Comparison of ENCODE assay signal across 20 cellular contexts in genomic region chr3:123481722-123482457, GRCh38. TPM values are rescaled to one million over a fixed set of nuclear protein-coding genes. Genes with fewer than 3 reads are reported as not detected.
"Had no signal": no experiment of that assay in that cellular context is flagged by ENCODE, and none has a peak within 500 bp of the region (broad histone marks: within the 10 kb centered on the region; RNA-seq: fewer than 3 reads in every experiment).

No MANE protein-coding gene starts in this region.

- H3K4me3 ChIP-seq: esophagus squamous epithelium, neural progenitor cell, pancreas, sigmoid colon, upper lobe of right lung had no signal

- H3K27me3 ChIP-seq: esophagus squamous epithelium, neural progenitor cell, pancreas, sigmoid colon, upper lobe of right lung had no signal

- H3K9me3 ChIP-seq: esophagus squamous epithelium, pancreas, sigmoid colon, upper lobe of right lung had no signal

- ATAC-seq: activated CD8-positive, alpha-beta T cell treated with anti-CD3 and anti-CD28 coated beads, Interleukin-2, amount 10 ng/mL, durations not matched to agents 7 days and 5 days; activated naive CD8-positive, alpha-beta T cell treated with anti-CD3 and anti-CD28 coated beads, Interleukin-2, amount 50 U/mL, for 24 hours; activated T-cell treated with anti-CD3 and anti-CD28 coated beads, Interleukin-2, amount 50 U/mL, for 4 hours; naive thymus-derived CD4-positive, alpha-beta T cell; pancreas; upper lobe of right lung had no signal

- DNase-seq: activated CD4-positive, alpha-beta T cell treated with anti-CD3 and anti-CD28 coated beads, Interleukin-2, amount 10 ng/mL, durations not matched to agents 24 days and 14 days; activated CD4-positive, CD25-positive, alpha-beta regulatory T cell; activated CD8-positive, alpha-beta T cell treated with anti-CD3 and anti-CD28 coated beads, Interleukin-2, amount 10 ng/mL, durations not matched to agents 7 days and 5 days; activated naive CD4-positive, alpha-beta T cell treated with anti-CD3 and anti-CD28 coated beads for 36 hours; activated naive CD8-positive, alpha-beta T cell treated with anti-CD3 and anti-CD28 coated beads, Interleukin-2, amount 50 U/mL, for 24 hours; activated T-cell treated with anti-CD3 and anti-CD28 coated beads, Interleukin-2, amount 50 U/mL, for 4 hours; brain microvascular endothelial cell; effector CD4-positive, alpha-beta T cell; esophagus squamous epithelium; glutamatergic neuron; mesenchymal stem cell; naive thymus-derived CD4-positive, alpha-beta T cell; pancreas; sigmoid colon; stimulated activated CD8-positive, alpha-beta memory T cell treated with anti-CD3 and anti-CD28 coated beads, Interleukin-4, amount 100 ng/mL, for 48 hours; stimulated activated naive CD4-positive, alpha-beta T cell; T-helper 1 cell; T-helper 9 cell; upper lobe of right lung had no signal

- H3K27ac ChIP-seq: brain microvascular endothelial cell, esophagus squamous epithelium, neural progenitor cell, pancreas, sigmoid colon, upper lobe of right lung had no signal

- H3K36me3 ChIP-seq: brain microvascular endothelial cell, esophagus squamous epithelium, neural progenitor cell, pancreas, sigmoid colon, upper lobe of right lung had no signal

- H3K4me1 ChIP-seq: pancreas, sigmoid colon, upper lobe of right lung had no signal

RNA-seq across cellular contexts. Expression of gene ADCY5, which starts 33.0 kb away (rescaled TPM):
- total RNA-seq: activated CD4-positive, alpha-beta T cell treated with anti-CD3 and anti-CD28 coated beads, Interleukin-2, amount 10 ng/mL, durations not matched to agents 24 days and 14 days; activated CD8-positive, alpha-beta T cell treated with anti-CD3 and anti-CD28 coated beads, Interleukin-2, amount 10 ng/mL, durations not matched to agents 7 days and 5 days; naive thymus-derived CD4-positive, alpha-beta T cell had no signal
